9 cellular contexts compared by ENCODE assay signal in genomic region chr5:55438931-55439477, GRCh38.
DNase-seq lines count a peak whose midpoint lies in the region; ATAC-seq and TF ChIP-seq lines count a peak whose summit lies in the region.
"Had no signal": no experiment of that assay in that cellular context is flagged by ENCODE, and none has a peak within 500 bp of the region (broad histone marks: within the 10 kb centered on the region; RNA-seq: fewer than 3 reads in every experiment).

No MANE protein-coding gene starts in this region.

- H3K27me3 Mint-ChIP-seq in natural killer cell treated with Interleukin-12 subunit alpha and Interleukin-12 subunit beta and Interleukin-15 and Interleukin-18, amount 100 ng/mL, for 72 hours: no peaks in the 10 kb centered on the region

- ATAC-seq in natural killer cell treated with Interleukin-12 subunit alpha and Interleukin-12 subunit beta and Interleukin-15 and Interleukin-18, amount 100 ng/mL, for 72 hours: no peak
- ATAC-seq: K562 had no signal

- peak; percentile 81 for DNase-seq in M059J (ENCODE audit: low read depth)
- peak in 2 of 10 donors; percentile 20 to 51 for DNase-seq in dorsolateral prefrontal cortex
- peak; percentile 65 to 70 for DNase-seq in thyroid gland
- no peak for DNase-seq in stimulated activated CD4-positive, alpha-beta T cell treated with anti-CD3 and anti-CD28 coated beads, Interleukin-15, amount 100 ng/mL, for 24 hours
- no peak for DNase-seq in natural killer cell treated with Interleukin-12 subunit alpha and Interleukin-12 subunit beta and Interleukin-15 and Interleukin-18, amount 100 ng/mL, for 72 hours (ENCODE audit: low spot score)
- no peak for DNase-seq in MM.1S
- no peak for DNase-seq in NCI-H524 treated with DMSO at 0.1 percent for 48 hours (lab: John Stamatoyannopoulos, UW)

- no peaks in the 10 kb centered on the region for H3K4me1 Mint-ChIP-seq in natural killer cell treated with Interleukin-12 subunit alpha and Interleukin-12 subunit beta and Interleukin-15 and Interleukin-18, amount 100 ng/mL, for 72 hours (ENCODE audit: low read depth in 2 of 2)

- no peak overlapping the region for H3K4me3 Mint-ChIP-seq in natural killer cell treated with Interleukin-12 subunit alpha and Interleukin-12 subunit beta and Interleukin-15 and Interleukin-18, amount 100 ng/mL, for 72 hours

- H3K27ac Mint-ChIP-seq in natural killer cell treated with Interleukin-12 subunit alpha and Interleukin-12 subunit beta and Interleukin-15 and Interleukin-18, amount 100 ng/mL, for 72 hours: no peak overlapping the region

- 0 out of 2 replicates have a peak, but pooled peaks cover 4% of the 10 kb centered on the region for H3F3A ChIP-seq in MM.1S (ENCODE audit: insufficient read depth, low read length)

- H3K79me2 ChIP-seq in MM.1S (ENCODE audit: low read length): no peaks in the 10 kb centered on the region

- H3K4me2 ChIP-seq in MM.1S (ENCODE audit: low read depth, low read length): no peak overlapping the region

- no peaks in the 10 kb centered on the region for H3K27me3 ChIP-seq in dorsolateral prefrontal cortex
- H3K27me3 ChIP-seq in thyroid gland: no peaks in the 10 kb centered on the region
- H3K27me3 ChIP-seq in MM.1S (replicated peaks; ENCODE audit: insufficient read depth, low read length): no peaks in the 10 kb centered on the region

- no peak for TF ChIP-seq CTCF in dorsolateral prefrontal cortex (IDR thresholded peaks at IDR 0.05 in 54 of 56, conservative IDR thresholded peaks at IDR 0.05 in 2 of 56; ENCODE audit: low read depth in 1 of 56, partially characterized antibody in 56 of 56)
- TF ChIP-seq CTCF in thyroid gland (IDR thresholded peaks at IDR 0.05): no peak
- TF ChIP-seq CTCF in MM.1S (IDR thresholded peaks at IDR 0.05; ENCODE audit: low read length): no peak

- H2AFZ ChIP-seq in MM.1S (ENCODE audit: low read length): no peak overlapping the region

- no peaks in the 10 kb centered on the region for H3K9me2 ChIP-seq in MM.1S (replicated peaks; ENCODE audit: insufficient read depth, low read length)

- H3K27ac ChIP-seq in dorsolateral prefrontal cortex: peak overlapping the region; percentile 56 to 95 (median 87)
- H3K27ac ChIP-seq in mesodermal cell (ENCODE audit: low read depth, low read length, severe bottlenecking): peak overlapping the region; percentile 91
- H3K27ac ChIP-seq in thyroid gland: peak overlapping the region; percentile 75 to 90 (median 86)
- no peak overlapping the region for H3K27ac ChIP-seq in MM.1S (ENCODE audit: low read length)

- no peak overlapping the region for H3K9ac ChIP-seq in MM.1S (ENCODE audit: low read length)

- peak in 1 of 2 donors; percentile 60 for TF ChIP-seq POLR2A in thyroid gland (IDR thresholded peaks at IDR 0.05)

- peaks cover 12% of the 10 kb centered on the region for H3K9me3 Mint-ChIP-seq in natural killer cell treated with Interleukin-12 subunit alpha and Interleukin-12 subunit beta and Interleukin-15 and Interleukin-18, amount 100 ng/mL, for 72 hours

- peaks cover 14% of the 10 kb centered on the region for H3K36me3 Mint-ChIP-seq in natural killer cell treated with Interleukin-12 subunit alpha and Interleukin-12 subunit beta and Interleukin-15 and Interleukin-18, amount 100 ng/mL, for 72 hours

- H3K9me3 ChIP-seq in mesodermal cell (ENCODE audit: control insufficient read depth, low read length) (no peaks in the 10 kb centered on the region), thyroid gland (no peaks in the 10 kb centered on the region), MM.1S (replicated peaks; ENCODE audit: insufficient read depth, low read length) (no peaks in the 10 kb centered on the region)

- intact Hi-C loops in dorsolateral prefrontal cortex (cut with DNase I): loop anchor here (5.0 to 10.0 kb wide), 3 partner anchors 93 to 166 kb away; partner anchors contain the start of gene PLPP1 (in 2 of the 2)
- intact Hi-C loops in thyroid gland (cut with DNase I): loop anchor here (10.0 kb wide), 1 partner anchor 96 kb away; the partner anchor contains the start of gene PLPP1

- H3K36me3 ChIP-seq in mesodermal cell (ENCODE audit: control insufficient read depth, insufficient read depth, low read length) (peaks cover 29% of the 10 kb centered on the region), thyroid gland (no peaks in the 10 kb centered on the region), MM.1S (replicated peaks; ENCODE audit: insufficient read depth, low read length) (no peaks in the 10 kb centered on the region)

- no peaks in the 10 kb centered on the region for H4K20me1 ChIP-seq in MM.1S (ENCODE audit: insufficient read depth, low read length)

- H3K4me3 ChIP-seq in dorsolateral prefrontal cortex (peak overlapping the region in 1 of 59 donors; percentile 26), mesodermal cell (ENCODE audit: extremely low read depth, insufficient read depth, low read length, poor library complexity, severe bottlenecking) (no peak overlapping the region), thyroid gland (replicated peaks in 1 of 3) (no peak overlapping the region), MM.1S (ENCODE audit: low read length) (no peak overlapping the region)
- H3K4me3 ChIP-seq: K562 had no signal

- 85 to 97% methylated on average over 4 of the region's 4 CpGs for WGBS in mesodermal cell (ENCODE audit: insufficient coverage in 2 of 2), 2 experiments
- WGBS in thyroid gland, 2 donors: 56 to 68% methylated on average over 4 of the region's 4 CpGs

- H3K4me1 ChIP-seq in mesodermal cell (ENCODE audit: control insufficient read depth, insufficient read depth, low read length, poor library complexity, severe bottlenecking) (peaks cover 25% of the 10 kb centered on the region), thyroid gland (peaks cover 33 to 43% of the 10 kb centered on the region in 2 donors), MM.1S (ENCODE audit: low read length) (no peaks in the 10 kb centered on the region)

Comparison
In these comparisons a context has a peak if more than half of its experiments do, and no peak if none do; other contexts are left out.
1. DNase-seq: peak in M059J (single experiment) and thyroid gland (2 of 2); none in stimulated activated CD4-positive, alpha-beta T cell treated with anti-CD3 and anti-CD28 coated beads, Interleukin-15, amount 100 ng/mL, for 24 hours (single experiment), natural killer cell treated with Interleukin-12 subunit alpha and Interleukin-12 subunit beta and Interleukin-15 and Interleukin-18, amount 100 ng/mL, for 72 hours (single experiment), MM.1S (single experiment) and NCI-H524 treated with DMSO at 0.1 percent for 48 hours (single experiment).